Comparison of ENCODE assay signal across 12 cellular contexts in genomic region chr12:121765573-121765972, GRCh38. TPM values are rescaled to one million over a fixed set of nuclear protein-coding genes. Genes with fewer than 3 reads are reported as not detected.
DNase-seq lines count a peak whose midpoint lies in the region; ATAC-seq and TF ChIP-seq lines count a peak whose summit lies in the region.
"Had no signal": no experiment of that assay in that cellular context is flagged by ENCODE, and none has a peak within 500 bp of the region (broad histone marks: within the 10 kb centered on the region; RNA-seq: fewer than 3 reads in every experiment).

No MANE protein-coding gene starts in this region.

- TF ChIP-seq CTCF in choroid plexus epithelial cell (conservative IDR thresholded peaks at IDR 0.05; ENCODE audit: low read depth, low read length) (no peak), nephron progenitor cell (IDR thresholded peaks at IDR 0.05) (no peak), transverse colon (IDR thresholded peaks at IDR 0.05) (no peak)

- H3K4me3 Mint-ChIP-seq in nephron progenitor cell = no peak overlapping the region
- H3K4me3 Mint-ChIP-seq: activated naive CD4-positive, alpha-beta T cell treated with anti-CD3 and anti-CD28 coated beads, Interleukin-2, amount 50 U/mL, for 24 hours had no signal

- in situ Hi-C loops in transverse colon (cut with MboI; ENCODE audit: low pct_ligation_motif_present in 1 of 4, low pct_unique_long_range_greater_than_20kb in 1 of 4, low sequenced_read_pairs in 3 of 4) = loop anchor here in 1 of 4 donors (10.0 kb wide), 1 partner anchor 61 kb away; no protein-coding TSS in a partner anchor

- no peaks in the 10 kb centered on the region for H3K9me3 ChIP-seq in transverse colon
- H3K9me3 ChIP-seq: neutrophil had no signal

- peak; percentile 72 for DNase-seq in DMS 273 treated with DMSO at 0.1 percent for 48 hours (lab: John Stamatoyannopoulos, UW)
- DNase-seq in NCI-H1694 (lab: John Stamatoyannopoulos, UW) = peak; percentile 50
- DNase-seq in choroid plexus epithelial cell (ENCODE audit: low read depth) = peak; percentile 91
- DNase-seq in nephron progenitor cell = no peak
- DNase-seq in NK-92 treated with Interleukin-12 subunit alpha and Interleukin-12 subunit beta, amount 100 ng/mL, for 24 hours (lab: John Stamatoyannopoulos, UW) = no peak
- no peak for DNase-seq in transverse colon
- no peak for DNase-seq in NCI-H1092 (lab: John Stamatoyannopoulos, UW)
- DNase-seq: NCI-H526 had no signal

- no peaks in the 10 kb centered on the region for H3K36me3 ChIP-seq in transverse colon
- H3K36me3 ChIP-seq: neutrophil had no signal

- H3K4me3 ChIP-seq in choroid plexus epithelial cell (ENCODE audit: low read depth, low read length) = no peak overlapping the region
- no peak overlapping the region for H3K4me3 ChIP-seq in transverse colon

- 84% methylated on average over 5 of the region's 5 CpGs; no CpG with 5 or more reads in 1 of the 2 donors for WGBS in transverse colon (ENCODE audit: low coverage in 1 of 2), 2 donors

- H3K27me3 Mint-ChIP-seq in nephron progenitor cell (ENCODE audit: low read depth, poor library complexity) = no peaks in the 10 kb centered on the region
- H3K27me3 Mint-ChIP-seq: activated naive CD4-positive, alpha-beta T cell treated with anti-CD3 and anti-CD28 coated beads, Interleukin-2, amount 50 U/mL, for 24 hours had no signal

- intact Hi-C loops in transverse colon (cut with DNase I; ENCODE audit: low total_unique reads) = no loop called here

- H3K36me3 Mint-ChIP-seq in nephron progenitor cell (ENCODE audit: low read depth) = peaks cover 5% of the 10 kb centered on the region

- no peak for TF ChIP-seq POLR2A in transverse colon (IDR thresholded peaks at IDR 0.05)

- H3K27ac ChIP-seq in transverse colon = no peak overlapping the region
- H3K27ac ChIP-seq: neutrophil, VCaP had no signal

- no peak for TF ChIP-seq EP300 in transverse colon (IDR thresholded peaks at IDR 0.05; ENCODE audit: low read depth)

- H3K4me1 ChIP-seq in transverse colon = peaks cover 0 to 19% (median 8%) of the 10 kb centered on the region in 4 donors

- no peaks in the 10 kb centered on the region for H3K27me3 ChIP-seq in transverse colon
- H3K27me3 ChIP-seq: neutrophil had no signal

- peaks cover 57% of the 10 kb centered on the region for H3K4me1 Mint-ChIP-seq in nephron progenitor cell
- H3K4me1 Mint-ChIP-seq: activated naive CD4-positive, alpha-beta T cell treated with anti-CD3 and anti-CD28 coated beads, Interleukin-2, amount 50 U/mL, for 24 hours had no signal

- ATAC-seq in GM19395 (IDR thresholded peaks at IDR 0.05; ENCODE audit: unreplicated experiment) = no peak

- no peaks in the 10 kb centered on the region for H3K9me3 Mint-ChIP-seq in nephron progenitor cell
- H3K9me3 Mint-ChIP-seq: activated naive CD4-positive, alpha-beta T cell treated with anti-CD3 and anti-CD28 coated beads, Interleukin-2, amount 50 U/mL, for 24 hours had no signal

- peak overlapping the region; percentile 93 for H3K27ac Mint-ChIP-seq in nephron progenitor cell
- H3K27ac Mint-ChIP-seq: activated naive CD4-positive, alpha-beta T cell treated with anti-CD3 and anti-CD28 coated beads, Interleukin-2, amount 50 U/mL, for 24 hours had no signal

RNA-seq across cellular contexts. Expression of gene RHOF, which starts 27.9 kb away (rescaled TPM):
- 100 to 1,000 TPM in 3 of 4 donors, 10 to 100 TPM in 1; 14.9 to 251 (median 150) TPM for total RNA-seq in transverse colon

RNA-seq across cellular contexts. Expression of gene SETD1B, which starts 38.2 kb away (rescaled TPM):
- total RNA-seq in transverse colon = 10 to 100 TPM; 13.4 to 39.6 (median 15.2) TPM

RNA-seq across cellular contexts. Expression of gene TMEM120B, which starts 53.0 kb away (rescaled TPM):
- 10 to 100 TPM in 1 of 4 donors, 1 to 10 TPM in 3; 1.9 to 19.9 (median 4.5) TPM for total RNA-seq in transverse colon

Comparison
In these comparisons a context has a peak if more than half of its experiments do, and no peak if none do; other contexts are left out.
1. DNase-seq: peak in DMS 273 treated with DMSO at 0.1 percent for 48 hours (single experiment), NCI-H1694 (single experiment) and choroid plexus epithelial cell (single experiment); none in nephron progenitor cell (single experiment), NK-92 treated with Interleukin-12 subunit alpha and Interleukin-12 subunit beta, amount 100 ng/mL, for 24 hours (single experiment), transverse colon (single experiment) and NCI-H1092 (single experiment).